Comparison of ENCODE assay signal across 31 cellular contexts in the genomic region with DNA sequence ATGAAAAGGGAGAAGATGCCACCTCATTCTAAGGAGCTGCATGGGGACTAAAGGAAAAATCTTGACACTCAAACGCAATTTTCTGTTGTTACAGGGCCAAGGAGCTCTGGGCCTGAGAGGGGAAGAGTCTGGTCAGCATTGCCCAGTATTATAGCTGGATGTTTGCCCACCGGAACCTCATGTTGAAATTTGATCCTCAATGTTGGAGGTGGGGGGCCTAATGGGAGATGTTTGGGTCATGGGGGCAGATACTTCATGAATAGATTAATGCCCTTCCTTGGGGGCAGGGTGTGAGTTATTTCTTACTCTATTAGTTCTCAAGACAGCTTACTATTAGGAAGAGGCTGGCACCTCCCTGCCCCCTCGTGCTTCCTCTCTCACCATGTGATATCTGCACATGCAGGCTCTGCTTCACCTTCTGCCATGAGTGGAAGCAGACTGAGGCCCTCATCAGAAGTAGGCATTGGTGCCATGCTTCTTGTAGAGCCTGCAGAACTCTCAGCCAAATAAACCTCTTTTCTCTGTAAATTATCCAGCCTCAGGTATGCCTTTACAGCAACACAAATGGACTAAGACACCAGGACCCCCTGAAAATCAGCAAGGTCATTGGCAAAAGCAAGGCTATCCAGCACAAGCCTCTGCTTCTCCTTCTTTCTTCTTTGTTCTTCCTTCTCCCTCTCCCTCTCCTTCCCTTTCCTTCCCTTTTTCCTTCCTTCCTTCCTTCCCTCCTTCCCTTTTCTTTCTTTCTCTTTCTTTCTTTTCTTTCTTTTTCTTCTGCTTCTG. TPM values are rescaled to one million over a fixed set of nuclear protein-coding genes. Genes with fewer than 3 reads are reported as not detected.
"Had no signal": no experiment of that assay in that cellular context is flagged by ENCODE, and none has a peak within 500 bp of the region (broad histone marks: within the 10 kb centered on the region; RNA-seq: fewer than 3 reads in every experiment).

No MANE protein-coding gene starts in this region.

- ATAC-seq: activated CD8-positive, alpha-beta T cell treated with anti-CD3 and anti-CD28 coated beads for 36 hours; activated naive CD4-positive, alpha-beta T cell treated with anti-CD3 and anti-CD28 coated beads, Interleukin-2, amount 50 U/mL, for 72 hours; activated T-cell treated with anti-CD3 and anti-CD28 coated beads, Interleukin-2, amount 50 U/mL, for 4 hours; Panc1 had no signal

- H3K4me1 ChIP-seq: adrenal gland had no signal

- H3K36me3 ChIP-seq: adrenal gland, SJCRH30 had no signal

- H3K27ac ChIP-seq: adrenal gland, SJCRH30, SK-N-MC had no signal

- H3K4me3 ChIP-seq: adrenal gland, SJCRH30, SK-N-MC had no signal

- DNase-seq: activated CD4-positive, alpha-beta T cell treated with anti-CD3 and anti-CD28 coated beads, Interleukin-2, amount 10 ng/mL, durations not matched to agents 24 days and 14 days; activated CD4-positive, alpha-beta T cell treated with anti-CD3 and anti-CD28 coated beads, Interleukin-2, amount 50 U/mL, for 4 hours; activated CD8-positive, alpha-beta T cell treated with anti-CD3 and anti-CD28 coated beads for 36 hours; activated gamma-delta T cell treated with Interleukin-2 at 50 U/mL for 16 hours; activated naive CD4-positive, alpha-beta T cell treated with anti-CD3 and anti-CD28 coated beads for 36 hours; activated T-cell treated with anti-CD3 and anti-CD28 coated beads for 4 hours; activated T-cell treated with anti-CD3 and anti-CD28 coated beads, Interleukin-2, amount 50 U/mL, for 4 hours; caudate nucleus; cerebellar nuclear complex; Karpas-422; NCI-H1105; NCI-H1417 treated with DMSO at 0.1 percent for 48 hours; NCI-H187 treated with DMSO at 0.1 percent for 48 hours; NCI-H2081; NCI-H2171 treated with DMSO at 0.1 percent for 48 hours; NCI-H2227 treated with DMSO at 0.1 percent for 48 hours; NCI-H446 treated with DMSO at 0.1 percent for 48 hours; NCI-H524; SHP77; SJCRH30 had no signal

- FAIRE-seq: bronchial epithelial cell, TTC549 had no signal

- H3K27me3 ChIP-seq: adrenal gland had no signal

- H3K9me3 ChIP-seq: adrenal gland had no signal

RNA-seq across cellular contexts. Expression of a gene that starts 15.1 kb away (rescaled TPM):
- total RNA-seq: MCF 10A; SJCRH30; T-helper 1 cell treated with Interleukin-12 subunit alpha and Interleukin-12 subunit beta and Interleukin-4 antibody, amounts not matched to agents 30 ng/mL and 1 ng/mL, for 36 hours had no signal

RNA-seq across cellular contexts. Expression of a gene that starts 33.0 kb away (rescaled TPM):
- total RNA-seq: activated CD4-positive, alpha-beta T cell treated with anti-CD3 and anti-CD28 coated beads, Interleukin-2, amount 10 ng/mL, durations not matched to agents 24 days and 14 days; activated CD8-positive, alpha-beta T cell treated with anti-CD3 and anti-CD28 coated beads for 36 hours; activated naive CD4-positive, alpha-beta T cell treated with anti-CD3 and anti-CD28 coated beads for 36 hours; activated naive CD4-positive, alpha-beta T cell treated with anti-CD3 and anti-CD28 coated beads, Interleukin-2, amount 50 U/mL, for 72 hours; activated T-helper 1 cell treated with anti-CD3 and anti-CD28 coated beads, Interleukin-12 subunit alpha, Interleukin-12 subunit beta, Interleukin-2, Interleukin-4 antibody, amounts not matched to agents 30 ng/mL and 10 ng/mL and 1 ng/mL, durations not matched to agents 14 hours and 24 hours and 36 hours; adrenal gland; bronchial epithelial cell; MCF 10A; RPMI7951; SJCRH30; T-helper 1 cell treated with Interleukin-12 subunit alpha and Interleukin-12 subunit beta and Interleukin-4 antibody, amounts not matched to agents 30 ng/mL and 1 ng/mL, for 36 hours; T-helper 2 cell treated with Interferon-gamma antibody and Interleukin-4, amounts not matched to agents 100 ng/mL and 5 ng/mL, for 36 hours had no signal
